8 cellular contexts compared by ENCODE assay signal in the genomic region with DNA sequence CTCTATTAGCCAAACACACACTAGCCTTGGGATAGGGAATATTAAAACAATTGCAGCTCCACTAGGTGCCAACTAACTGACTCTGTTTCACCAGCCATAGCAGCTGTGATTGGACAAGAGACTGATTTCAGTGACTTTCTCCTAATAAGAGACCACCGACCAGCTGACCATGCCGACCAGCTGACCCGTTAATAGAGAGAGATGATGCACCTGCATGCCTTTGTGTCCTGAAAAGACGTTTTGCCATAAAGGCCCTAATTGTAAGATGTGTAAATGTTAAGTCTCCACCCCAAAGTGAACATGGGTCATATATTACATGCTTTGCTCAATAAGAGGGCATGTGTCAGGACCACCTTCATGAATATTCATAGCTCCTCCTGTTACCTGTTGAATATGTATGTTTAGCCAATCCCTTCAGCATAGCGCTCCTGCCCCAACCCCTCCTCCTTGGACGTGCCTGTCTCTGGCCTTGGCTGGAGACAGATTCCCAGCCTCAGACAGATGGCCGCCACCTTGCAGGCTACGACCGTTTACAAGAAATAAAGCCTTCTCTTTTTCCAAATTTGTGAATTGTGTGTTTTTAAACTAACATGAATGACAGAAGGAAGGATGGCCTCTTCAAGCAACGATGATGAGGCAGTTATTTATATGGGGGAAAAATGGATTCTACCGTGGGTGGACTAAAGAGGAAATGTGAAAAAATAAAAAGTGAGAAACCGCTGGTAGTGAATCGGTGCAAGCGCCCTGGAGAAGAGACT. TPM values are rescaled to one million over a fixed set of nuclear protein-coding genes. Genes with fewer than 3 reads are reported as not detected.
DNase-seq lines count a peak whose midpoint lies in the region; FAIRE-seq and TF ChIP-seq lines count a peak whose summit lies in the region.

No MANE protein-coding gene starts in this region.

- FAIRE-seq in endothelial cell of umbilical vein (lab: Jason Lieb, UNC) = peak; percentile 21

- no peak for TF ChIP-seq EP300 in neural cell (conservative IDR thresholded peaks at IDR 0.05; ENCODE audit: poor library complexity, severe bottlenecking)

- H3K27ac ChIP-seq in endothelial cell of umbilical vein (ENCODE audit: insufficient read depth, low read depth, low read length) (no peak overlapping the region), neural cell (ENCODE audit: low read length) (peak overlapping the region; percentile 22)

- H3K79me2 ChIP-seq in endothelial cell of umbilical vein (ENCODE audit: control insufficient read depth, insufficient read depth, low read length) (peaks cover 40% of the 10 kb centered on the region), neural cell (replicated peaks; ENCODE audit: insufficient read depth, low read length) (peaks cover 31% of the 10 kb centered on the region)

- H2AFZ ChIP-seq in endothelial cell of umbilical vein (ENCODE audit: low read depth, low read length) (no peak overlapping the region), neural cell (ENCODE audit: low read depth, low read length) (no peak overlapping the region)

- no peak for TF ChIP-seq POLR2A in endothelial cell of umbilical vein (IDR thresholded peaks at IDR 0.05; ENCODE audit: low read depth, low read length)

- H3K27me3 ChIP-seq in endothelial cell of umbilical vein (ENCODE audit: control insufficient read depth in 2 of 2, insufficient read depth in 2 of 2, low read length in 2 of 2) (no peaks in the 10 kb centered on the region), neural cell (ENCODE audit: insufficient read depth, low read depth, low read length) (no peaks in the 10 kb centered on the region)

- dilution Hi-C loops in endothelial cell of umbilical vein (cut with MboI; ENCODE audit: extremely low pct_ligation_motif_present, low sequenced_read_pairs) = no loop called here

- POLR2A ChIA-PET in endothelial cell of umbilical vein (lab: Charles Lee) = no interaction called here

- peaks cover 36% of the 10 kb centered on the region for H3K4me1 ChIP-seq in endothelial cell of umbilical vein (ENCODE audit: control insufficient read depth, extremely low read depth, insufficient read depth, low read length)

- CTCF ChIA-PET in endothelial cell of umbilical vein (lab: Charles Lee) = interaction anchor here (1.4 to 2.8 kb wide), 2 partner anchors 55 to 112 kb away, joined by 5 to 14 read pairs; no protein-coding TSS in a partner anchor

- H3K4me2 ChIP-seq in endothelial cell of umbilical vein (ENCODE audit: insufficient read depth, low read length) (peak overlapping the region; percentile 92), neural cell (ENCODE audit: low read length) (no peak overlapping the region)

- peak overlapping the region; percentile 70 for H3K9ac ChIP-seq in endothelial cell of umbilical vein (replicated peaks; ENCODE audit: extremely low read depth, insufficient read depth, low read length)
- no peak overlapping the region for H3K9ac ChIP-seq in neural cell (ENCODE audit: low read length)

- peak; percentile 27 to 46 for DNase-seq in NCI-H526 (lab: John Stamatoyannopoulos, UW)
- DNase-seq in NCI-H526 treated with DMSO at 0.1 percent for 48 hours (lab: John Stamatoyannopoulos, UW) = no peak
- DNase-seq in SK-MEL-5 (ENCODE audit: low read depth, low spot score) = peak; percentile 32
- no peak for DNase-seq in endothelial cell of umbilical vein (ENCODE audit: low read depth, low spot score)
- no peak for DNase-seq in iPS-NIHi11 (ENCODE audit: low spot score)
- no peak for DNase-seq in superior temporal gyrus (ENCODE audit: extremely low spot score)
- DNase-seq in 8988T = no peak

- intact Hi-C loops in endothelial cell of umbilical vein (cut with micrococcal nuclease) = loop anchor here (2.0 to 10.0 kb wide), 2 partner anchors 37 to 333 kb away; no protein-coding TSS in a partner anchor

- TF ChIP-seq CTCF in endothelial cell of umbilical vein (IDR thresholded peaks at IDR 0.05; ENCODE audit: extremely low read depth in 1 of 2, insufficient read depth in 1 of 2, low read depth in 1 of 2, low read length in 2 of 2) = no peak
- TF ChIP-seq CTCF in neural cell (IDR thresholded peaks at IDR 0.05; ENCODE audit: poor library complexity, severe bottlenecking) = no peak

- H3K9me2 ChIP-seq in neural cell (ENCODE audit: insufficient read depth, low read length) = no peaks in the 10 kb centered on the region

- no TSS peak for BruUV-seq in endothelial cell of umbilical vein (replicated peaks; lab: Mats Ljungman, UMichigan)

- TF ChIP-seq RAD21 in neural cell (conservative IDR thresholded peaks at IDR 0.05) = no peak

- peaks cover 3% of the 10 kb centered on the region for H3F3A ChIP-seq in neural cell (ENCODE audit: insufficient read depth, low read length, poor library complexity, severe bottlenecking)

- H3K36me3 ChIP-seq in endothelial cell of umbilical vein (ENCODE audit: control insufficient read depth in 2 of 2, extremely low read depth in 1 of 2, insufficient read depth in 2 of 2, low read length in 2 of 2) (peaks cover 6 to 10% of the 10 kb centered on the region in 2 experiments), neural cell (ENCODE audit: insufficient read depth, low read length) (no peaks in the 10 kb centered on the region)

- H3K9me3 ChIP-seq in endothelial cell of umbilical vein (replicated peaks; ENCODE audit: control insufficient read depth, insufficient read depth, low read length) = no peaks in the 10 kb centered on the region
- no peaks in the 10 kb centered on the region for H3K9me3 ChIP-seq in neural cell (ENCODE audit: low read length)

- no peaks in the 10 kb centered on the region for H3K9me1 ChIP-seq in endothelial cell of umbilical vein (replicated peaks; ENCODE audit: control insufficient read depth, extremely low read depth, insufficient read depth, low read length)

- in situ Hi-C loops in SK-MEL-5 (cut with HindIII; ENCODE audit: low pct_unique_long_range_greater_than_20kb, low sequenced_read_pairs) = no loop called here

- H4K20me1 ChIP-seq in endothelial cell of umbilical vein (replicated peaks; ENCODE audit: control insufficient read depth, extremely low read depth, insufficient read depth, low read length) (no peaks in the 10 kb centered on the region), neural cell (ENCODE audit: insufficient read depth) (no peaks in the 10 kb centered on the region)

- H3K4me3 ChIP-seq in endothelial cell of umbilical vein (replicated peaks in 1 of 3; ENCODE audit: insufficient read depth in 1 of 3, low read depth in 1 of 3, low read length in 3 of 3) = peak overlapping the region in 1 of 3 experiments; percentile 79
- peak overlapping the region; percentile 100 for H3K4me3 ChIP-seq in neural cell (ENCODE audit: low read length)

TF ChIP-seq in endothelial cell of umbilical vein, 7 proteins besides CTCF, POLR2A, EP300 and RAD21 (continues in another document):
- TF ChIP-seq GATA2 (IDR thresholded peaks at IDR 0.05; ENCODE audit: insufficient read depth, insufficient read length, low read depth, low read length) (no peak), POLR2AphosphoS5 (IDR thresholded peaks at IDR 0.05; ENCODE audit: insufficient read depth, low read depth, low read length) (no peak), JUN (IDR thresholded peaks at IDR 0.05; ENCODE audit: borderline replicate concordance, insufficient read depth, insufficient read length, low read depth) (no peak), EZH2 (IDR thresholded peaks at IDR 0.05; ENCODE audit: borderline replicate concordance, low read depth, low read length, severe bottlenecking) (no peak), MYC (IDR thresholded peaks at IDR 0.05; ENCODE audit: low read depth, low read length) (no peak)

TF ChIP-seq in neural cell, 6 proteins besides CTCF, POLR2A, EP300 and RAD21 (continues in another document):
- TF ChIP-seq POLR2AphosphoS5 (IDR thresholded peaks at IDR 0.05) (no peak), SMC3 (conservative IDR thresholded peaks at IDR 0.05; ENCODE audit: poor library complexity) (no peak), MXI1 (conservative IDR thresholded peaks at IDR 0.05; ENCODE audit: poor library complexity, severe bottlenecking) (no peak)

RNA-seq across cellular contexts. Expression of a gene that starts 1.2 kb away (rescaled TPM):
- 127 and 130 TPM in 2 replicates for total RNA-seq in SK-MEL-5 (2014; rRNA removed; shearing (Covaris generic))
- 76.4 and 80.0 TPM in 2 replicates for polyA plus RNA-seq in SK-MEL-5 (2015; cell fraction: cytosol; rRNA removed)
- 715 and 746 TPM in 2 replicates for polyA plus RNA-seq in SK-MEL-5 (2015; cell fraction: nucleus; rRNA removed)
- total RNA-seq in endothelial cell of umbilical vein = 96.2 and 99.2 TPM in 2 replicates
- 73.5 and 77.5 TPM in 2 replicates for polyA plus RNA-seq in endothelial cell of umbilical vein
- 52.3 and 58.9 TPM in 2 replicates for polyA plus RNA-seq in endothelial cell of umbilical vein (2011; cell fraction: cytosol; rRNA removed)
- 271 and 353 TPM in 2 replicates for polyA plus RNA-seq in endothelial cell of umbilical vein (2011; cell fraction: nucleus; rRNA removed)
- 93.3 and 93.6 TPM in 2 replicates for polyA plus RNA-seq in endothelial cell of umbilical vein (2012)
- 108 and 125 TPM in 2 replicates for polyA minus RNA-seq in endothelial cell of umbilical vein
- polyA minus RNA-seq in endothelial cell of umbilical vein (2011; cell fraction: cytosol; rRNA and poly(A)+ RNA removed) = 21.8 TPM
- polyA minus RNA-seq in endothelial cell of umbilical vein (2011; cell fraction: nucleus; rRNA and poly(A)+ RNA removed) = 142 and 151 TPM in 2 replicates
- 66.9 and 76.8 TPM in 2 replicates for polyA plus RNA-seq in neural cell
- 49.9 and 55.8 TPM in 2 replicates for polyA minus RNA-seq in neural cell

RNA-seq across cellular contexts. Expression of a gene that starts 3.6 kb away (rescaled TPM):
- 114 and 117 TPM in 2 replicates for total RNA-seq in SK-MEL-5 (2014; rRNA removed; shearing (Covaris generic))
- polyA plus RNA-seq in SK-MEL-5 (2015; cell fraction: cytosol; rRNA removed) = 118 and 123 TPM in 2 replicates
- polyA plus RNA-seq in SK-MEL-5 (2015; cell fraction: nucleus; rRNA removed) = 30.8 and 33.5 TPM in 2 replicates
- 166 and 171 TPM in 2 replicates for total RNA-seq in endothelial cell of umbilical vein
- polyA plus RNA-seq in endothelial cell of umbilical vein = 175 and 195 TPM in 2 replicates
- polyA plus RNA-seq in endothelial cell of umbilical vein (2011; cell fraction: cytosol; rRNA removed) = 95.6 and 104 TPM in 2 replicates
- polyA plus RNA-seq in endothelial cell of umbilical vein (2011; cell fraction: nucleus; rRNA removed) = 59.4 and 61.8 TPM in 2 replicates
- polyA plus RNA-seq in endothelial cell of umbilical vein (2012) = 77.5 and 97.2 TPM in 2 replicates
- 168 and 190 TPM in 2 replicates for polyA minus RNA-seq in endothelial cell of umbilical vein
- 101 TPM for polyA minus RNA-seq in endothelial cell of umbilical vein (2011; cell fraction: cytosol; rRNA and poly(A)+ RNA removed)
- 23.2 and 30.1 TPM in 2 replicates for polyA minus RNA-seq in endothelial cell of umbilical vein (2011; cell fraction: nucleus; rRNA and poly(A)+ RNA removed)
- polyA plus RNA-seq in neural cell = 30.1 and 37.9 TPM in 2 replicates
- 32.2 and 41.4 TPM in 2 replicates for polyA minus RNA-seq in neural cell

Comparison
In these comparisons a context has a peak if more than half of its experiments do, and no peak if none do; other contexts are left out.
1. DNase-seq: peak in NCI-H526 (2 of 2) and SK-MEL-5 (single experiment); none in NCI-H526 treated with DMSO at 0.1 percent for 48 hours (single experiment), endothelial cell of umbilical vein (single experiment), iPS-NIHi11 (single experiment), superior temporal gyrus (single experiment) and 8988T (single experiment).